Comparison of ENCODE assay signal across 18 cellular contexts in the genomic region with DNA sequence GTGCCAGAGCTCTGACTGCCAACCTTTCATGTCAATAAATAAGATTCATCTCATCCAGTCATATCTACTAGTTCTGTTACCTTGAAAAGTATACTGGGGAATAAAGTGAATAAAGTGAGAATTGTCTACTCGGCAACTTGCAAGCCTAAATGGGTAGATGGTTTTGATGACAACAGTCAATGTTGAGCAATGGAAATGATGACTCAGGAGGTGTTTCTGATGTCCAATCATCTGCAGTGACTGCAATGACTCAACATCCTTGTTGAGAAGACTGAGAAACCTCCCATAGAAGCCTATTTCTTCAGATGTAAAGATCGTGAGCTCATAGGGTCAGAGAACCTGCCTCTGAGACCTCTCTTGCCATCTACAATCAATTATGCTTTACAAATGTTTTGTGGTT.
A peak's percentile ranks its signal among the peaks of the same experiment; 100 is the strongest.
DNase-seq lines count a peak whose midpoint lies in the region; ATAC-seq, FAIRE-seq and TF ChIP-seq lines count a peak whose summit lies in the region.
"Had no signal": no experiment of that assay in that cellular context is flagged by ENCODE, and none has a peak within 500 bp of the region (broad histone marks: within the 10 kb centered on the region; RNA-seq: fewer than 3 reads in every experiment).

No MANE protein-coding gene starts in this region.

- no peak overlapping the region for H3K27ac Mint-ChIP-seq in activated CD4-positive, alpha-beta T cell treated with anti-CD3 and anti-CD28 coated beads for 36 hours
- no peak overlapping the region for H3K27ac Mint-ChIP-seq in endothelial cell (ENCODE audit: unreplicated experiment)
- H3K27ac Mint-ChIP-seq in activated T-helper 1 cell treated with anti-CD3 and anti-CD28 coated beads, Interleukin-12 subunit alpha, Interleukin-12 subunit beta, Interleukin-2, Interleukin-4 antibody, amounts not matched to agents 30 ng/mL and 10 ng/mL and 1 ng/mL, durations not matched to agents 14 hours and 24 hours and 36 hours, result no peak overlapping the region
- H3K27ac Mint-ChIP-seq: activated CD4-positive, alpha-beta memory T cell treated with anti-CD3 and anti-CD28 coated beads for 36 hours; activated naive CD8-positive, alpha-beta T cell treated with anti-CD3 and anti-CD28 coated beads for 36 hours; CD4-positive, alpha-beta T cell had no signal

- H3K27me3 Mint-ChIP-seq in activated CD4-positive, alpha-beta T cell treated with anti-CD3 and anti-CD28 coated beads for 36 hours, result no peaks in the 10 kb centered on the region
- no peaks in the 10 kb centered on the region for H3K27me3 Mint-ChIP-seq in endothelial cell (ENCODE audit: unreplicated experiment)
- H3K27me3 Mint-ChIP-seq in activated T-helper 1 cell treated with anti-CD3 and anti-CD28 coated beads, Interleukin-12 subunit alpha, Interleukin-12 subunit beta, Interleukin-2, Interleukin-4 antibody, amounts not matched to agents 30 ng/mL and 10 ng/mL and 1 ng/mL, durations not matched to agents 14 hours and 24 hours and 36 hours (ENCODE audit: insufficient read depth), result no peaks in the 10 kb centered on the region
- H3K27me3 Mint-ChIP-seq: activated CD4-positive, alpha-beta memory T cell treated with anti-CD3 and anti-CD28 coated beads for 36 hours; activated naive CD8-positive, alpha-beta T cell treated with anti-CD3 and anti-CD28 coated beads for 36 hours; CD4-positive, alpha-beta T cell had no signal

- intact Hi-C loops in activated CD4-positive, alpha-beta T cell treated with anti-CD3 and anti-CD28 coated beads for 36 hours (cut with DNase I, micrococcal nuclease), result no loop called here
- intact Hi-C loops in activated T-helper 1 cell treated with anti-CD3 and anti-CD28 coated beads, Interleukin-12 subunit alpha, Interleukin-12 subunit beta, Interleukin-2, Interleukin-4 antibody, amounts not matched to agents 30 ng/mL and 10 ng/mL and 1 ng/mL, durations not matched to agents 14 hours and 24 hours and 36 hours (cut with micrococcal nuclease), result no loop called here

- TF ChIP-seq POLR2A in NB4 (IDR thresholded peaks at IDR 0.05; ENCODE audit: extremely low read depth, insufficient read length), result no peak

- H3K36me3 Mint-ChIP-seq in activated CD4-positive, alpha-beta T cell treated with anti-CD3 and anti-CD28 coated beads for 36 hours (ENCODE audit: low read depth), result no peaks in the 10 kb centered on the region
- H3K36me3 Mint-ChIP-seq in endothelial cell (ENCODE audit: low read depth, unreplicated experiment), result no peaks in the 10 kb centered on the region
- H3K36me3 Mint-ChIP-seq in activated T-helper 1 cell treated with anti-CD3 and anti-CD28 coated beads, Interleukin-12 subunit alpha, Interleukin-12 subunit beta, Interleukin-2, Interleukin-4 antibody, amounts not matched to agents 30 ng/mL and 10 ng/mL and 1 ng/mL, durations not matched to agents 14 hours and 24 hours and 36 hours (ENCODE audit: low read depth), result no peaks in the 10 kb centered on the region
- H3K36me3 Mint-ChIP-seq: activated CD4-positive, alpha-beta memory T cell treated with anti-CD3 and anti-CD28 coated beads for 36 hours; activated naive CD8-positive, alpha-beta T cell treated with anti-CD3 and anti-CD28 coated beads for 36 hours had no signal

- H3K4me1 Mint-ChIP-seq in activated CD4-positive, alpha-beta T cell treated with anti-CD3 and anti-CD28 coated beads for 36 hours, result no peaks in the 10 kb centered on the region
- H3K4me1 Mint-ChIP-seq in endothelial cell (ENCODE audit: unreplicated experiment), result no peaks in the 10 kb centered on the region
- no peaks in the 10 kb centered on the region for H3K4me1 Mint-ChIP-seq in activated T-helper 1 cell treated with anti-CD3 and anti-CD28 coated beads, Interleukin-12 subunit alpha, Interleukin-12 subunit beta, Interleukin-2, Interleukin-4 antibody, amounts not matched to agents 30 ng/mL and 10 ng/mL and 1 ng/mL, durations not matched to agents 14 hours and 24 hours and 36 hours (ENCODE audit: low read depth)
- H3K4me1 Mint-ChIP-seq: activated naive CD8-positive, alpha-beta T cell treated with anti-CD3 and anti-CD28 coated beads for 36 hours had no signal

- DNase-seq in activated CD4-positive, alpha-beta T cell treated with anti-CD3 and anti-CD28 coated beads for 36 hours, result no peak
- no peak for DNase-seq in activated CD4-positive, alpha-beta T cell treated with anti-CD3 and anti-CD28 coated beads for 1 hour
- DNase-seq in NB4 (ENCODE audit: low read depth) (peak; percentile 79), choroid plexus epithelial cell (ENCODE audit: low read depth) (peak; percentile 2), urothelium cell line (ENCODE audit: low spot score) (peak; percentile 35), endothelial cell (ENCODE audit: low spot score) (no peak), substantia nigra (lab: John Stamatoyannopoulos, UW) (no peak)
- no peak for DNase-seq in activated T-helper 1 cell treated with anti-CD3 and anti-CD28 coated beads, Interleukin-12 subunit alpha, Interleukin-12 subunit beta, Interleukin-2, Interleukin-4 antibody, amounts not matched to agents 30 ng/mL and 10 ng/mL and 1 ng/mL, durations not matched to agents 14 hours and 24 hours and 36 hours (ENCODE audit: low spot score)
- DNase-seq: activated CD4-positive, alpha-beta memory T cell treated with anti-CD3 and anti-CD28 coated beads for 36 hours; activated naive CD8-positive, alpha-beta T cell treated with anti-CD3 and anti-CD28 coated beads for 36 hours; activated T-cell treated with anti-CD3 and anti-CD28 coated beads, Interleukin-2, amount 50 U/mL, for 48 hours; CD4-positive, alpha-beta T cell; effector CD4-positive, alpha-beta T cell; NCI-H2029 treated with DMSO at 0.1 percent for 48 hours; NCI-H524; stimulated activated naive CD4-positive, alpha-beta T cell treated with Interleukin-2 at 50 U/mL for 16 hours had no signal

- H3K4me3 ChIP-seq in NB4 (ENCODE audit: low read depth, low read length) (no peak overlapping the region), choroid plexus epithelial cell (ENCODE audit: low read depth, low read length) (no peak overlapping the region)

- ATAC-seq in activated CD4-positive, alpha-beta T cell treated with anti-CD3 and anti-CD28 coated beads for 36 hours, result peak; percentile 26
- ATAC-seq: Panc1 had no signal

- no peaks in the 10 kb centered on the region for H3K9me3 Mint-ChIP-seq in activated CD4-positive, alpha-beta T cell treated with anti-CD3 and anti-CD28 coated beads for 36 hours (ENCODE audit: low read depth)
- no peaks in the 10 kb centered on the region for H3K9me3 Mint-ChIP-seq in endothelial cell (ENCODE audit: unreplicated experiment)
- peaks cover 8% of the 10 kb centered on the region for H3K9me3 Mint-ChIP-seq in activated T-helper 1 cell treated with anti-CD3 and anti-CD28 coated beads, Interleukin-12 subunit alpha, Interleukin-12 subunit beta, Interleukin-2, Interleukin-4 antibody, amounts not matched to agents 30 ng/mL and 10 ng/mL and 1 ng/mL, durations not matched to agents 14 hours and 24 hours and 36 hours

- TF ChIP-seq CTCF in NB4 (IDR thresholded peaks at IDR 0.05; ENCODE audit: low read depth, low read length) (no peak), choroid plexus epithelial cell (conservative IDR thresholded peaks at IDR 0.05; ENCODE audit: low read depth, low read length) (no peak), endothelial cell (IDR thresholded peaks at IDR 0.05; ENCODE audit: unreplicated experiment) (no peak)

- no peak for FAIRE-seq in urothelium cell line (lab: Jason Lieb, UNC)

- no peak overlapping the region for H3K4me3 Mint-ChIP-seq in activated CD4-positive, alpha-beta T cell treated with anti-CD3 and anti-CD28 coated beads for 36 hours
- no peak overlapping the region for H3K4me3 Mint-ChIP-seq in endothelial cell (ENCODE audit: unreplicated experiment)
- no peak overlapping the region for H3K4me3 Mint-ChIP-seq in activated T-helper 1 cell treated with anti-CD3 and anti-CD28 coated beads, Interleukin-12 subunit alpha, Interleukin-12 subunit beta, Interleukin-2, Interleukin-4 antibody, amounts not matched to agents 30 ng/mL and 10 ng/mL and 1 ng/mL, durations not matched to agents 14 hours and 24 hours and 36 hours
- H3K4me3 Mint-ChIP-seq: activated CD4-positive, alpha-beta memory T cell treated with anti-CD3 and anti-CD28 coated beads for 36 hours; activated naive CD8-positive, alpha-beta T cell treated with anti-CD3 and anti-CD28 coated beads for 36 hours; CD4-positive, alpha-beta T cell had no signal

- POLR2A ChIA-PET in activated CD4-positive, alpha-beta T cell treated with anti-CD3 and anti-CD28 coated beads for 36 hours (lab: Charles Lee), result no interaction called here

- no peak overlapping the region for H3K27ac ChIP-seq in substantia nigra (ENCODE audit: low read depth, low read length, poor library complexity, severe bottlenecking)
- H3K27ac ChIP-seq: parathyroid adenoma had no signal

- CTCF ChIA-PET in activated CD4-positive, alpha-beta T cell treated with anti-CD3 and anti-CD28 coated beads for 36 hours (lab: Charles Lee), result no interaction called here

Comparison
In these comparisons a context has a peak if more than half of its experiments do, and no peak if none do; other contexts are left out.
1. DNase-seq: peak in NB4 (single experiment), choroid plexus epithelial cell (single experiment) and urothelium cell line (single experiment); none in activated CD4-positive, alpha-beta T cell treated with anti-CD3 and anti-CD28 coated beads for 36 hours (single experiment), activated CD4-positive, alpha-beta T cell treated with anti-CD3 and anti-CD28 coated beads for 1 hour (single experiment), endothelial cell (single experiment), activated T-helper 1 cell treated with anti-CD3 and anti-CD28 coated beads, Interleukin-12 subunit alpha, Interleukin-12 subunit beta, Interleukin-2, Interleukin-4 antibody, amounts not matched to agents 30 ng/mL and 10 ng/mL and 1 ng/mL, durations not matched to agents 14 hours and 24 hours and 36 hours (single experiment) and substantia nigra (0 of 49).